10 cellular contexts compared by ENCODE assay signal in genomic region chr19:10817291-10818038, GRCh38. TPM values are rescaled to one million over a fixed set of nuclear protein-coding genes. Genes with fewer than 3 reads are reported as not detected.
A peak's percentile ranks its signal among the peaks of the same experiment; 100 is the strongest.
DNase-seq lines count a peak whose midpoint lies in the region; ATAC-seq and TF ChIP-seq lines count a peak whose summit lies in the region.
"Had no signal": no experiment of that assay in that cellular context is flagged by ENCODE, and none has a peak within 500 bp of the region (broad histone marks: within the 10 kb centered on the region; RNA-seq: fewer than 3 reads in every experiment).

No MANE protein-coding gene starts in this region.

- H3K4me3 ChIP-seq in WI38 (ENCODE audit: low read depth, low read length) = peak overlapping the region; percentile 90
- H3K4me3 ChIP-seq in left ventricle myocardium inferior = peak overlapping the region; percentile 22
- H3K4me3 ChIP-seq in rectal smooth muscle tissue (ENCODE audit: low read length) = peak overlapping the region; percentile 43

- peaks cover 12% of the 10 kb centered on the region for H3K4me1 Mint-ChIP-seq in activated T-cell treated with anti-CD3 and anti-CD28 coated beads, Interleukin-2, amount 50 U/mL, for 72 hours (ENCODE audit: low read depth)

- H3K4me1 ChIP-seq in left ventricle myocardium inferior (peaks cover 17% of the 10 kb centered on the region), rectal smooth muscle tissue (ENCODE audit: control insufficient read depth, insufficient read depth, low read length) (no peaks in the 10 kb centered on the region)

- no peaks in the 10 kb centered on the region for H3K9me3 Mint-ChIP-seq in activated T-cell treated with anti-CD3 and anti-CD28 coated beads, Interleukin-2, amount 50 U/mL, for 72 hours

- DNase-seq in AG20443 (ENCODE audit: low spot score) = peak; percentile 96
- DNase-seq in left ventricle myocardium inferior = no peak
- DNase-seq in HPDE6-E6E7 (ENCODE audit: extremely low spot score) = no peak
- no peak for DNase-seq in activated T-cell treated with anti-CD3 and anti-CD28 coated beads, Interleukin-2, amount 50 U/mL, for 72 hours
- no peak for DNase-seq in NCI-H2196 (lab: John Stamatoyannopoulos, UW; ENCODE audit: unreplicated experiment)
- no peak for DNase-seq in SK-N-DZ (ENCODE audit: low spot score)
- DNase-seq: central memory CD4-positive, alpha-beta T cell; NCI-H446 had no signal

- no peaks in the 10 kb centered on the region for H3K27me3 Mint-ChIP-seq in activated T-cell treated with anti-CD3 and anti-CD28 coated beads, Interleukin-2, amount 50 U/mL, for 72 hours (ENCODE audit: low read depth)

- ATAC-seq in activated T-cell treated with anti-CD3 and anti-CD28 coated beads, Interleukin-2, amount 50 U/mL, for 72 hours (replicated peaks in 1 of 2) = no peak

- peaks cover 9 to 19% of the 10 kb centered on the region in 2 donors for H3K36me3 Mint-ChIP-seq in activated T-cell treated with anti-CD3 and anti-CD28 coated beads, Interleukin-2, amount 50 U/mL, for 72 hours (ENCODE audit: insufficient read depth in 2 of 2)

- intact Hi-C loops in left ventricle myocardium inferior (cut with micrococcal nuclease) = no loop called here

- H3K9ac ChIP-seq in rectal smooth muscle tissue (ENCODE audit: low read length) = no peak overlapping the region

- no peaks in the 10 kb centered on the region for H3K9me3 ChIP-seq in left ventricle myocardium inferior (replicated peaks)

- no peak overlapping the region for H3K27ac Mint-ChIP-seq in activated T-cell treated with anti-CD3 and anti-CD28 coated beads, Interleukin-2, amount 50 U/mL, for 72 hours

- no peak overlapping the region for H3K4me3 Mint-ChIP-seq in activated T-cell treated with anti-CD3 and anti-CD28 coated beads, Interleukin-2, amount 50 U/mL, for 72 hours

- TF ChIP-seq CTCF in WI38 (IDR thresholded peaks at IDR 0.05; ENCODE audit: low read depth, low read length) (no peak), left ventricle myocardium inferior (IDR thresholded peaks at IDR 0.05; ENCODE audit: borderline replicate concordance) (no peak)

- H3K27me3 ChIP-seq in left ventricle myocardium inferior (ENCODE audit: low read depth) (no peaks in the 10 kb centered on the region), rectal smooth muscle tissue (ENCODE audit: control insufficient read depth, insufficient read depth, low read length) (no peaks in the 10 kb centered on the region)

- H3K36me3 ChIP-seq in left ventricle myocardium inferior = peaks cover 97% of the 10 kb centered on the region
- H3K36me3 ChIP-seq in rectal smooth muscle tissue (ENCODE audit: control insufficient read depth, insufficient read depth, low read length) = peaks cover 18% of the 10 kb centered on the region

- H3K27ac ChIP-seq in left ventricle myocardium inferior (replicated peaks) = peak overlapping the region; percentile 38
- peak overlapping the region; percentile 48 for H3K27ac ChIP-seq in rectal smooth muscle tissue (ENCODE audit: low read depth, low read length)

RNA-seq across cellular contexts. Expression of gene TMED1, which starts 18.5 kb away (rescaled TPM):
- 32.9 TPM for total RNA-seq in left ventricle myocardium inferior
- 10 to 100 TPM; 19.6 to 21.1 TPM for total RNA-seq in activated T-cell treated with anti-CD3 and anti-CD28 coated beads, Interleukin-2, amount 50 U/mL, for 72 hours
- polyA plus RNA-seq in SK-N-DZ (2014; cell fraction: cytosol; rRNA removed) = 40.6 and 48.8 TPM in 2 replicates
- polyA plus RNA-seq in SK-N-DZ (2014; cell fraction: nucleus; rRNA removed) = 12.9 and 29.7 TPM in 2 replicates

RNA-seq across cellular contexts. Expression of gene C19orf38, which starts 30.8 kb away (rescaled TPM):
- total RNA-seq in left ventricle myocardium inferior = 0.47 TPM
- 1 to 10 TPM; 6.2 to 9.9 TPM for total RNA-seq in activated T-cell treated with anti-CD3 and anti-CD28 coated beads, Interleukin-2, amount 50 U/mL, for 72 hours
- polyA plus RNA-seq in SK-N-DZ (2014; cell fraction: cytosol; rRNA removed) = 0.21 TPM in 1 of 2 replicates, not detected in the other
- polyA plus RNA-seq in SK-N-DZ (2014; cell fraction: nucleus; rRNA removed) = not detected in 2 replicates

RNA-seq across cellular contexts. Expression of gene CARM1, which starts 53.9 kb away (rescaled TPM):
- 27.2 TPM for total RNA-seq in left ventricle myocardium inferior
- total RNA-seq in activated T-cell treated with anti-CD3 and anti-CD28 coated beads, Interleukin-2, amount 50 U/mL, for 72 hours = 10 to 100 TPM; 85.0 to 99.5 TPM
- polyA plus RNA-seq in SK-N-DZ (2014; cell fraction: cytosol; rRNA removed) = 50.2 and 62.8 TPM in 2 replicates
- polyA plus RNA-seq in SK-N-DZ (2014; cell fraction: nucleus; rRNA removed) = 30.4 and 32.0 TPM in 2 replicates

Comparison
In these comparisons a context has a peak if more than half of its experiments do, and no peak if none do; other contexts are left out.
1. H3K4me3 ChIP-seq: peak in every context shown above with its lines; median percentile 90 in WI38; 43 in rectal smooth muscle tissue; 22 in left ventricle myocardium inferior.